Comparison of ENCODE assay signal across 14 cellular contexts in the genomic region with DNA sequence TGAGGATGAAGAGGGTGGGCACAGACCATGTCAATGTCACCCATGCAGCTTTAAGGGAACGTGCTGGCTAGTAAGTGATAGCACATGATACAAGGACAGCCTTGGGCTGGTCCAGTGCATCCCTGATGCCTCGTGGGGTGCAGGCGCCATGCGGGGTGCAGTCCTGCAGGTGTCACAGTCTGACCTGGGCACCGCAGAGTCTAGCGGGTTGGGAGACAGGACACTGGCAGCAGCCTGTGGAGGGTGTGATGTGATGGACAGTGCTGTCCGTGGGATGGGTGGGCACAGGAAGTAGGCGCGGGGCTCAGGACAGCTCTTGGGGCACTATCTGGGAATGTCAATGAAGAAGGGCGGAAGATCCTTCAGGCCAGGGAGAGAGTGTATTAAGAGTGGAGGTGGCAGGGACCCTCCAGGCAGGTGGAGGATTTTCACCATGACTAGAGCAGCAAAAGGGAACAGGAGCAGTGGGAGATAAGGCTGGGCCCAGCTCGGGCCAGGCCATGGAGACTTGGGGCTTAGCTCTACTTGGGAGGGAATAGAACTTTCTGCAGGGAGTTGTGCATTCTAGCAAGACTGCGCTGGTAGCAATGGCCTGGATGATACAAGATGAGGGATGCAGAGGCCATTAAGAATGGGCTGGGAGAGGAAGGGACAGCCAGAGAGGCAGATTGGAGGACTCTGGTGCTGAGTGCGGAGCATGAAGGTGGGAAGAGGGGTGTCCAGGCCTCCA.
DNase-seq lines count a peak whose midpoint lies in the region; ATAC-seq and TF ChIP-seq lines count a peak whose summit lies in the region.
"Had no signal": no experiment of that assay in that cellular context is flagged by ENCODE, and none has a peak within 500 bp of the region (broad histone marks: within the 10 kb centered on the region; RNA-seq: fewer than 3 reads in every experiment).

No MANE protein-coding gene starts in this region.

- intact Hi-C loops in cardiac septum (cut with DNase I) (no loop called here), left ventricle myocardium superior (cut with micrococcal nuclease) (no loop called here)

- peaks cover 9% of the 10 kb centered on the region for H3K27me3 Mint-ChIP-seq in brain
- H3K27me3 Mint-ChIP-seq: CD4-positive, CD25-positive, alpha-beta regulatory T cell had no signal

- ATAC-seq in left ventricle myocardium superior = no peak

- H3K27ac ChIP-seq in RWPE1 = no peak overlapping the region

- peaks cover 14% of the 10 kb centered on the region for H3K4me1 Mint-ChIP-seq in brain
- H3K4me1 Mint-ChIP-seq: CD4-positive, CD25-positive, alpha-beta regulatory T cell had no signal

- H3K4me3 Mint-ChIP-seq in brain = no peak overlapping the region
- H3K4me3 Mint-ChIP-seq: CD4-positive, CD25-positive, alpha-beta regulatory T cell had no signal

- DNase-seq in cardiac septum (ENCODE audit: low spot score) (peak; percentile 47), left ventricle myocardium superior (no peak), mesenteric fat pad (ENCODE audit: low spot score) (peak; percentile 83), RWPE1 (ENCODE audit: low spot score) (no peak), DMS79 treated with DMSO at 0.1 percent for 48 hours (lab: John Stamatoyannopoulos, UW) (no peak), NCI-H1436 (lab: John Stamatoyannopoulos, UW) (no peak)
- DNase-seq: CD4-positive, CD25-positive, alpha-beta regulatory T cell; DMS153; EL; KG1; NCI-H1436 treated with DMSO at 0.1 percent for 48 hours; NCI-H748 treated with DMSO at 0.1 percent for 48 hours; OCI-M1 had no signal

- TF ChIP-seq CTCF in brain (conservative IDR thresholded peaks at IDR 0.05) (no peak), RWPE1 (conservative IDR thresholded peaks at IDR 0.05; ENCODE audit: low read depth) (no peak)

- H3K27ac Mint-ChIP-seq in brain = peak overlapping the region in 3 of 5 experiments; percentile 15 to 60 (median 33)
- H3K27ac Mint-ChIP-seq: CD4-positive, CD25-positive, alpha-beta regulatory T cell had no signal

- no peaks in the 10 kb centered on the region for H3K36me3 Mint-ChIP-seq in brain
- H3K36me3 Mint-ChIP-seq: CD4-positive, CD25-positive, alpha-beta regulatory T cell had no signal

- CTCF ChIA-PET in RWPE1 (lab: Yijun Ruan, JAX) = interaction anchor here (0.6 to 1.7 kb wide), 4 partner anchors 9 to 279 kb away, joined by 3 to 6 read pairs (median 4); no protein-coding TSS in a partner anchor

- peaks cover 0 to 7% (median 0%) of the 10 kb centered on the region in 5 experiments for H3K9me3 Mint-ChIP-seq in brain
- H3K9me3 Mint-ChIP-seq: CD4-positive, CD25-positive, alpha-beta regulatory T cell had no signal

- POLR2A ChIA-PET in RWPE1 (lab: Yijun Ruan, JAX; ENCODE audit: low non-redundant PET) = no interaction called here

Comparison
In these comparisons a context has a peak if more than half of its experiments do, and no peak if none do; other contexts are left out.
1. DNase-seq: peak in cardiac septum (single experiment) and mesenteric fat pad (single experiment); none in left ventricle myocardium superior (single experiment), RWPE1 (single experiment), DMS79 treated with DMSO at 0.1 percent for 48 hours (single experiment) and NCI-H1436 (single experiment).